Comparison of ENCODE assay signal across 10 cellular contexts in genomic region chr16:65122724-65122973, GRCh38. TPM values are rescaled to one million over a fixed set of nuclear protein-coding genes. Genes with fewer than 3 reads are reported as not detected.
A peak's percentile ranks its signal among the peaks of the same experiment; 100 is the strongest.
DNase-seq lines count a peak whose midpoint lies in the region; ATAC-seq and TF ChIP-seq lines count a peak whose summit lies in the region.
"Had no signal": no experiment of that assay in that cellular context is flagged by ENCODE, and none has a peak within 500 bp of the region (broad histone marks: within the 10 kb centered on the region; RNA-seq: fewer than 3 reads in every experiment).

No MANE protein-coding gene starts in this region.

- ATAC-seq in Panc1, result no peak
- no peak for ATAC-seq in GM18511 (IDR thresholded peaks at IDR 0.05; ENCODE audit: unreplicated experiment)

- no peaks in the 10 kb centered on the region for H3K36me3 Mint-ChIP-seq in Calu3 (ENCODE audit: insufficient read depth, unreplicated experiment)

- POLR2A ChIA-PET in Panc1 (lab: Charles Lee), result no interaction called here

- H3K4me1 Mint-ChIP-seq in Calu3 (ENCODE audit: low read depth, unreplicated experiment), result no peaks in the 10 kb centered on the region

- intact Hi-C loops in Panc1 (cut with micrococcal nuclease; ENCODE audit: unreplicated experiment), result no loop called here
- intact Hi-C loops in testis (cut with DNase I; ENCODE audit: low total_unique reads), result no loop called here
- intact Hi-C loops in Calu3 (cut with micrococcal nuclease; ENCODE audit: unreplicated experiment), result no loop called here

- WGBS in mesodermal cell (ENCODE audit: insufficient coverage in 2 of 2), 2 experiments, result 0% methylated on average over 9 to 16 of the region's 19 CpGs
- 0% methylated on average over 1 to 16 of the region's 19 CpGs for WGBS in testis, 2 donors

- H3K4me3 Mint-ChIP-seq in Calu3 (ENCODE audit: low read depth, unreplicated experiment), result no peak overlapping the region

- no peak for TF ChIP-seq POLR2A in testis (IDR thresholded peaks at IDR 0.05)

- DNase-seq in Panc1 (ENCODE audit: low read depth, low spot score) (no peak), testis (no peak), Calu3 (no peak), SW 1271 (lab: John Stamatoyannopoulos, UW) (no peak), NCI-H1930 (lab: John Stamatoyannopoulos, UW) (no peak)
- DNase-seq: activated T-cell treated with anti-CD3 and anti-CD28 coated beads, Interleukin-2, amount 50 U/mL, for 1 hour; NCI-H187 treated with DMSO at 0.1 percent for 48 hours had no signal

- H3K27ac Mint-ChIP-seq in Calu3 (ENCODE audit: unreplicated experiment), result no peak overlapping the region

- peak overlapping the region; percentile 39 to 43 for H3K9ac ChIP-seq in duodenal mucosa (ENCODE audit: low read depth in 1 of 2, low read length in 2 of 2)

- H3K9me3 ChIP-seq in Panc1 (ENCODE audit: control insufficient read depth, insufficient read depth, low read depth, low read length), result no peaks in the 10 kb centered on the region
- H3K9me3 ChIP-seq in duodenal mucosa (ENCODE audit: control insufficient read depth in 1 of 2, low read length in 2 of 2), result no peaks in the 10 kb centered on the region
- no peaks in the 10 kb centered on the region for H3K9me3 ChIP-seq in mesodermal cell (ENCODE audit: control insufficient read depth, low read length)
- H3K9me3 ChIP-seq in testis, result no peaks in the 10 kb centered on the region

- H3K27ac ChIP-seq in Panc1 (ENCODE audit: low read length) (no peak overlapping the region), duodenal mucosa (ENCODE audit: low read depth, low read length) (peak overlapping the region; percentile 62), mesodermal cell (ENCODE audit: low read depth, low read length, severe bottlenecking) (peak overlapping the region; percentile 91), testis (peak overlapping the region; percentile 81 to 90)

- H3K4me3 ChIP-seq in Panc1 (ENCODE audit: low read depth in 2 of 2, low read length in 2 of 2) (peak overlapping the region; percentile 35 to 53), duodenal mucosa (ENCODE audit: low read depth in 1 of 2, low read length in 2 of 2) (peak overlapping the region; percentile 47 to 51), mesodermal cell (ENCODE audit: extremely low read depth, insufficient read depth, low read length, poor library complexity, severe bottlenecking) (peak overlapping the region; percentile 57), testis (peak overlapping the region; percentile 61 to 78)

- in situ Hi-C loops in Panc1 (cut with HindIII; ENCODE audit: low pct_unique_long_range_greater_than_20kb, low sequenced_read_pairs), result no loop called here

- no peaks in the 10 kb centered on the region for H3K27me3 Mint-ChIP-seq in Calu3 (ENCODE audit: unreplicated experiment)

- peaks cover 3% of the 10 kb centered on the region for H3K9me3 Mint-ChIP-seq in Calu3 (ENCODE audit: low read depth, unreplicated experiment)

- TF ChIP-seq CTCF in Panc1 (IDR thresholded peaks at IDR 0.05), result no peak
- no peak for TF ChIP-seq CTCF in testis (IDR thresholded peaks at IDR 0.05)
- TF ChIP-seq CTCF in Calu3 (IDR thresholded peaks at IDR 0.05; ENCODE audit: unreplicated experiment), result no peak

- peaks cover 7% of the 10 kb centered on the region for H3K27me3 ChIP-seq in Panc1 (ENCODE audit: control insufficient read depth, insufficient read depth, low read length)
- H3K27me3 ChIP-seq in duodenal mucosa (ENCODE audit: control insufficient read depth in 1 of 2, insufficient read depth in 2 of 2, low read length in 2 of 2), result peaks cover 11% of the 10 kb centered on the region in 2 donors
- H3K27me3 ChIP-seq in testis, result no peaks in the 10 kb centered on the region

- BruUV-seq in Panc1 (replicated peaks; lab: Mats Ljungman, UMichigan), result no TSS peak
- no TSS peak for BruUV-seq in Calu3 (replicated peaks; lab: Mats Ljungman, UMichigan)

- CTCF ChIA-PET in Panc1 (lab: Charles Lee) (no interaction called here), Calu3 (lab: Charles Lee) (interaction anchor here (0.8 kb wide), 1 partner anchor 505 kb away, joined by 4 read pairs; no protein-coding TSS in a partner anchor)

- H3K4me1 ChIP-seq in Panc1 (ENCODE audit: control insufficient read depth, insufficient read depth, low read length), result 0 out of 2 replicates have a peak, but pooled peaks cover 3% of the 10 kb centered on the region
- H3K4me1 ChIP-seq in duodenal mucosa (ENCODE audit: control insufficient read depth in 1 of 2, insufficient read depth in 2 of 2, low read length in 2 of 2), result peaks cover 0 to 5% of the 10 kb centered on the region in 2 donors
- H3K4me1 ChIP-seq in mesodermal cell (ENCODE audit: control insufficient read depth, insufficient read depth, low read length, poor library complexity, severe bottlenecking), result no peaks in the 10 kb centered on the region
- H3K4me1 ChIP-seq in testis, result peaks cover 15% of the 10 kb centered on the region

- H3K36me3 ChIP-seq in Panc1 (ENCODE audit: control insufficient read depth, insufficient read depth, low read length) (no peaks in the 10 kb centered on the region), duodenal mucosa (ENCODE audit: control insufficient read depth in 1 of 2, insufficient read depth in 2 of 2, low read length in 2 of 2) (no peaks in the 10 kb centered on the region), mesodermal cell (ENCODE audit: control insufficient read depth, insufficient read depth, low read length) (peaks cover 25% of the 10 kb centered on the region), testis (ENCODE audit: low read depth, missing control alignments) (no peaks in the 10 kb centered on the region)

RNA-seq across cellular contexts. Expression of gene CDH11, which starts 0.8 kb away (rescaled TPM):
- 0.64 TPM for total RNA-seq in Panc1 (2021; ENCODE audit: unreplicated experiment)
- 1.2 TPM for polyA plus RNA-seq in Panc1 (2012; ENCODE audit: insufficient read length)
- 488 TPM for polyA plus RNA-seq in mesodermal cell (2013, experiment 1 of 2)
- 420 TPM for polyA plus RNA-seq in mesodermal cell (2013, experiment 2 of 2)
- 10 to 100 TPM; 24.0 to 32.8 TPM for total RNA-seq in testis
- 32.5 TPM for polyA plus RNA-seq in testis (ENCODE audit: insufficient read depth, low read depth, low replicate concordance)
- not detected in 2 replicates for total RNA-seq in Calu3 (2022)

Comparison
In these comparisons a context has a peak if more than half of its experiments do, and no peak if none do; other contexts are left out.
1. RNA of gene CDH11, which starts 0.8 kb away (total RNA-seq): 24.0 to 32.8 TPM in testis; 0.64 TPM in Panc1 (single experiment) and not detected in Calu3; every median in the first group is over 10 times any median in the second.
2. Peak in every context shown above with its lines, with median percentiles within 50 percentile points of each other: H3K4me3 ChIP-seq.